In genomic region chr11:24386551-24387404, GRCh38 we compare ENCODE assay signal across 9 cellular contexts.
DNase-seq lines count a peak whose midpoint lies in the region; ATAC-seq and TF ChIP-seq lines count a peak whose summit lies in the region.
"Had no signal": no experiment of that assay in that cellular context is flagged by ENCODE, and none has a peak within 500 bp of the region (broad histone marks: within the 10 kb centered on the region; RNA-seq: fewer than 3 reads in every experiment).

No MANE protein-coding gene starts in this region.

- H3K9ac ChIP-seq in neural cell (ENCODE audit: low read length) = no peak overlapping the region

- TF ChIP-seq RAD21 in neural cell (conservative IDR thresholded peaks at IDR 0.05) = peak; percentile 66

- no peak for TF ChIP-seq EP300 in neural cell (conservative IDR thresholded peaks at IDR 0.05; ENCODE audit: poor library complexity, severe bottlenecking)

- no peaks in the 10 kb centered on the region for H3K27me3 ChIP-seq in neural cell (ENCODE audit: insufficient read depth, low read depth, low read length)

- no peak overlapping the region for H2AFZ ChIP-seq in neural cell (ENCODE audit: low read depth, low read length)

- H4K20me1 ChIP-seq in neural cell (ENCODE audit: insufficient read depth) = no peaks in the 10 kb centered on the region

- no peaks in the 10 kb centered on the region for H3K36me3 ChIP-seq in neural cell (ENCODE audit: insufficient read depth, low read length)

- no peak for ATAC-seq in GM21367 (IDR thresholded peaks at IDR 0.05; ENCODE audit: unreplicated experiment)

- no peaks in the 10 kb centered on the region for H3K9me3 ChIP-seq in neural cell (ENCODE audit: low read length)

- no peaks in the 10 kb centered on the region for H3F3A ChIP-seq in neural cell (ENCODE audit: insufficient read depth, low read length, poor library complexity, severe bottlenecking)

- H3K4me2 ChIP-seq in neural cell (ENCODE audit: low read length) = no peak overlapping the region

- H3K4me3 ChIP-seq in cardiac fibroblast (replicated peaks in 1 of 2; ENCODE audit: low read depth in 2 of 2, low read length in 2 of 2) (no peak overlapping the region), neural cell (ENCODE audit: low read length) (no peak overlapping the region)

- H3K27ac ChIP-seq in neural cell (ENCODE audit: low read length) = no peak overlapping the region
- H3K27ac ChIP-seq: HL-60 had no signal

- DNase-seq in NCI-H2171 (lab: John Stamatoyannopoulos, UW) (peak; percentile 55), cardiac fibroblast (ENCODE audit: low read depth in 2 of 2) (peak; percentile 52 to 57), T-helper 2 cell (no peak)
- DNase-seq in activated naive CD4-positive, alpha-beta T cell (lab: John Stamatoyannopoulos, UW) = no peak
- DNase-seq in activated naive CD4-positive, alpha-beta T cell treated with anti-CD3 and anti-CD28 coated beads, Interleukin-2, amount 50 U/mL, for 16 hours = no peak

- H3K79me2 ChIP-seq in neural cell (replicated peaks; ENCODE audit: insufficient read depth, low read length) = no peaks in the 10 kb centered on the region

- TF ChIP-seq CTCF in GM12872 (IDR thresholded peaks at IDR 0.05; ENCODE audit: insufficient read depth, low read depth, low read length) = 0 out of 3 replicates have a peak, but pooled peaks have one; percentile 13
- TF ChIP-seq CTCF in cardiac fibroblast (IDR thresholded peaks at IDR 0.05; ENCODE audit: low read depth, low read length) = peak; percentile 49
- peak; percentile 55 for TF ChIP-seq CTCF in neural cell (IDR thresholded peaks at IDR 0.05; ENCODE audit: poor library complexity, severe bottlenecking)

- H3K9me2 ChIP-seq in neural cell (ENCODE audit: insufficient read depth, low read length) = no peaks in the 10 kb centered on the region

TF ChIP-seq in neural cell, 6 proteins besides CTCF, POLR2A, EP300 and RAD21:
- TF ChIP-seq POLR2AphosphoS5 (IDR thresholded peaks at IDR 0.05) (no peak), MXI1 (conservative IDR thresholded peaks at IDR 0.05; ENCODE audit: poor library complexity, severe bottlenecking) (no peak), SMC3 (conservative IDR thresholded peaks at IDR 0.05; ENCODE audit: poor library complexity) (peak; percentile 66), TAF1 (IDR thresholded peaks at IDR 0.05; ENCODE audit: low read depth) (no peak)
TF ChIP-seq in neural cell: peak in this region for 1.

Comparison
In these comparisons a context has a peak if more than half of its experiments do, and no peak if none do; other contexts are left out.
1. DNase-seq: peak in NCI-H2171 (single experiment) and cardiac fibroblast (2 of 2); none in activated naive CD4-positive, alpha-beta T cell (0 of 4), activated naive CD4-positive, alpha-beta T cell treated with anti-CD3 and anti-CD28 coated beads, Interleukin-2, amount 50 U/mL, for 16 hours (single experiment) and T-helper 2 cell (0 of 5).
2. Peak in every context shown above with its lines, with median percentiles within 50 percentile points of each other: CTCF ChIP-seq.